In genomic region chr11:78079232-78080083, GRCh38 we compare ENCODE assay signal across 8 cellular contexts. TPM values are rescaled to one million over a fixed set of nuclear protein-coding genes. Genes with fewer than 3 reads are reported as not detected.
A peak's percentile ranks its signal among the peaks of the same experiment; 100 is the strongest.
DNase-seq lines count a peak whose midpoint lies in the region; ATAC-seq lines count a peak whose summit lies in the region.

TSS of gene NDUFC2 (minus strand) at chr11:78079862. CDS start at chr11:78079744, 118 bp downstream.

- peak within 1 kb of the TSS; percentile 91 for H3K4me3 Mint-ChIP-seq in activated CD4-positive, alpha-beta T cell treated with anti-CD3 and anti-CD28 coated beads for 36 hours

- peaks cover 7% of the 10 kb centered on the region for H3K36me3 Mint-ChIP-seq in activated CD4-positive, alpha-beta T cell treated with anti-CD3 and anti-CD28 coated beads for 36 hours (ENCODE audit: low read depth)

- no peaks in the 10 kb centered on the region for H3K27me3 Mint-ChIP-seq in activated CD4-positive, alpha-beta T cell treated with anti-CD3 and anti-CD28 coated beads for 36 hours

- H3K9me3 Mint-ChIP-seq in activated CD4-positive, alpha-beta T cell treated with anti-CD3 and anti-CD28 coated beads for 36 hours (ENCODE audit: low read depth): no peaks in the 10 kb centered on the region

- peak; percentile 87 for DNase-seq in AG08395 (ENCODE audit: low spot score)
- DNase-seq in NCI-H460 (ENCODE audit: extremely low read depth, low read depth): peak; percentile 57
- DNase-seq in activated CD4-positive, alpha-beta T cell treated with anti-CD3 and anti-CD28 coated beads for 36 hours: peak; percentile 81
- DNase-seq in kidney tubule cell (ENCODE audit: low spot score): peak; percentile 83
- DNase-seq in stimulated activated CD4-positive, alpha-beta T cell treated with anti-CD3 and anti-CD28 coated beads, Interleukin-1b, Interleukin-23, amount 100 ng/mL, for 1 hour (ENCODE audit: low read depth in 2 of 2): peak; percentile 7 to 46

- peak; percentile 87 for ATAC-seq in GM18907 (IDR thresholded peaks at IDR 0.05; ENCODE audit: unreplicated experiment)
- ATAC-seq in HG03175 (IDR thresholded peaks at IDR 0.05; ENCODE audit: unreplicated experiment): peak; percentile 74
- peak; percentile 83 for ATAC-seq in activated CD4-positive, alpha-beta T cell treated with anti-CD3 and anti-CD28 coated beads for 36 hours

- CTCF ChIA-PET in activated CD4-positive, alpha-beta T cell treated with anti-CD3 and anti-CD28 coated beads for 36 hours (lab: Charles Lee): interaction anchor here (0.7 to 1.2 kb wide), 4 partner anchors 8 to 341 kb away, joined by 3 to 5 read pairs (median 4); no protein-coding TSS in a partner anchor

- H3K27ac Mint-ChIP-seq in activated CD4-positive, alpha-beta T cell treated with anti-CD3 and anti-CD28 coated beads for 36 hours: peak within 1 kb of the TSS; percentile 90

- intact Hi-C loops in activated CD4-positive, alpha-beta T cell treated with anti-CD3 and anti-CD28 coated beads for 36 hours (cut with DNase I, micrococcal nuclease): loop anchor here (1.0 to 5.0 kb wide), 7 partner anchors 59 to 493 kb away; partner anchors contain the start of genes ALG8 (in 2 of the 2), CLNS1A (in 1 of the 2), GAB2 (in 1 of the 2) and INTS4 (in 1 of the 2)

- peak within 1 kb of the TSS; percentile 95 for H3K27ac ChIP-seq in cingulate gyrus (ENCODE audit: low read depth, low read length)

- POLR2A ChIA-PET in activated CD4-positive, alpha-beta T cell treated with anti-CD3 and anti-CD28 coated beads for 36 hours (lab: Charles Lee): interaction anchor here (0.5 to 1.8 kb wide), 4 partner anchors 85 to 206 kb away, joined by 3 to 9 read pairs (median 4); partner anchors contain the start of gene INTS4

- peaks cover 49% of the 10 kb centered on the region for H3K4me1 Mint-ChIP-seq in activated CD4-positive, alpha-beta T cell treated with anti-CD3 and anti-CD28 coated beads for 36 hours

RNA-seq across cellular contexts. Expression of gene NDUFC2, which starts in this region (rescaled TPM):
- 89.6 and 107 TPM in 2 replicates for total RNA-seq in NCI-H460 (2014; rRNA removed; shearing (Covaris generic))
- 21.5 and 63.6 TPM in 2 replicates for polyA plus RNA-seq in NCI-H460 (2014; cell fraction: nucleus; rRNA removed)
- total RNA-seq in activated CD4-positive, alpha-beta T cell treated with anti-CD3 and anti-CD28 coated beads for 36 hours: 100 to 1,000 TPM; 214 to 236 TPM

Comparison
In these comparisons a context has a peak if more than half of its experiments do, and no peak if none do; other contexts are left out.
1. Peak in every context shown above with its lines: DNase-seq, ATAC-seq and H3K27ac ChIP-seq.
2. DNase-seq: peak in every context shown above with its lines; median percentile 87 in AG08395; 83 in kidney tubule cell; 81 in activated CD4-positive, alpha-beta T cell treated with anti-CD3 and anti-CD28 coated beads for 36 hours; 57 in NCI-H460; 26 in stimulated activated CD4-positive, alpha-beta T cell treated with anti-CD3 and anti-CD28 coated beads, Interleukin-1b, Interleukin-23, amount 100 ng/mL, for 1 hour.